ENCODE assay signal across 1 cellular context in genomic region chr7:116588225-116588624, GRCh38.
TF ChIP-seq lines count a peak whose summit lies in the region.

No MANE protein-coding gene starts in this region.

TF ChIP-seq in GM23338, 12 proteins besides CTCF, POLR2A, EP300 and RAD21 (continued from another document):
- no peak for TF ChIP-seq ZNF462 (CRISPR knock-in tag; IDR thresholded peaks at IDR 0.05)
- no peak for TF ChIP-seq EZH2phosphoT487 (IDR thresholded peaks at IDR 0.05; ENCODE audit: unreplicated experiment)
